ENCODE assay signal across 29 cellular contexts in the genomic region with DNA sequence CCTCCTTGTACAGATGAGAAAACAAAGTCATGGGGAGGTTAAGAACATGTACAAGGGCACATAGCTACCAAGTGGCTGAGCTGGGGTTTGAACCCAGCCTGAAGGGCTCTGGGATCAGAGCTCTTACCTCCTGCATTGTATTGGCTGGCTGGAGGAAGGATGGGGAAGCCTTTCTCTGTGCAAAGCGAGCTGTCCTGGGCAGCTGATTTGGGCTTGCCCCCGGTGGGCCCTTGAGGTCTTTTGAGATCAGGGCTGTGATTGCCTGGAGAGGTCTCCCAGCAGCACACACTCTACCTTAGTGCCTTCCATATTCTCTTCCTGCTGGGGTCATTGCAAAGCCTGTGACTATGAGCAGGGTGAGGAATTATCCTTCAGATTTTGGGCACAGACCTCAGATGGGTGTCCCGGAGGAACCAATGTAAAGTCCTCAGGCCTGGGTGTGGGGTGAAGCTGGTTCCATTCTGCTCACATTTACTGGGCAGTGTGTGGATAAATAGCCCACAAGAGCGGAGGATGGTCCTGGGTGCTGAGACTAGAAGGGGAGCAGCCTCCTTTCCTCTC. TPM values are rescaled to one million over a fixed set of nuclear protein-coding genes. Genes with fewer than 3 reads are reported as not detected.
DNase-seq lines count a peak whose midpoint lies in the region; ATAC-seq lines count a peak whose summit lies in the region.
"Had no signal": no experiment of that assay in that cellular context is flagged by ENCODE, and none has a peak within 500 bp of the region (broad histone marks: within the 10 kb centered on the region; RNA-seq: fewer than 3 reads in every experiment).

No MANE protein-coding gene starts in this region.

- no peaks in the 10 kb centered on the region for H3K36me3 ChIP-seq in BLaER1
- 0 out of 2 replicates have a peak, but pooled peaks cover 3% of the 10 kb centered on the region for H3K36me3 ChIP-seq in SK-N-MC (ENCODE audit: insufficient read depth, low read length)
- H3K36me3 ChIP-seq: brain microvascular endothelial cell, heart left ventricle, WERI-Rb-1 had no signal

- H3K4me1 ChIP-seq in BLaER1, result peaks cover 92% of the 10 kb centered on the region
- H3K4me1 ChIP-seq: Caco-2 had no signal

- H3K27me3 ChIP-seq in BLaER1, result no peaks in the 10 kb centered on the region
- H3K27me3 ChIP-seq: brain microvascular endothelial cell, heart left ventricle, testis had no signal

- H3K4me1 Mint-ChIP-seq in memory B cell, result peaks cover 12% of the 10 kb centered on the region

- H4K20me1 ChIP-seq in BLaER1, result no peaks in the 10 kb centered on the region

- H3K9ac ChIP-seq in BLaER1, result peak overlapping the region; percentile 21; the same call in 1 of the 2 replicates
- H3K9ac ChIP-seq in SK-N-MC (ENCODE audit: insufficient read length), result no peak overlapping the region
- H3K9ac ChIP-seq: GM23248 had no signal

- peaks cover 1% of the 10 kb centered on the region for H3K27me3 Mint-ChIP-seq in memory B cell
- H3K27me3 Mint-ChIP-seq: B cell had no signal

- H3K9me3 ChIP-seq in BLaER1, result no peaks in the 10 kb centered on the region
- peaks cover 12% of the 10 kb centered on the region; the same call in 1 of the 2 replicates for H3K9me3 ChIP-seq in SK-N-MC (ENCODE audit: low read depth, low read length)
- H3K9me3 ChIP-seq: Caco-2, testis had no signal

- peak overlapping the region; percentile 35 for H3K27ac Mint-ChIP-seq in memory B cell

- H3K27ac ChIP-seq in BLaER1, result peak overlapping the region; percentile 87
- peak overlapping the region; percentile 100 for H3K27ac ChIP-seq in SK-N-MC
- H3K27ac ChIP-seq: brain microvascular endothelial cell, GM23248, testis, WERI-Rb-1 had no signal

- H3K4me3 Mint-ChIP-seq in memory B cell, result no peak overlapping the region

- DNase-seq in SK-N-MC (ENCODE audit: low read depth, low spot score) (no peak), memory B cell (ENCODE audit: low spot score in 2 of 2) (no peak), NCI-H1930 (lab: John Stamatoyannopoulos, UW) (no peak), C1 segment of cervical spinal cord (lab: John Stamatoyannopoulos, UW) (no peak), ureter (ENCODE audit: low spot score) (no peak), NOMO-1 treated with DMSO at 0.1 percent for 48 hours (lab: John Stamatoyannopoulos, UW; ENCODE audit: unreplicated experiment) (no peak)
- DNase-seq: activated gamma-delta T cell; brain microvascular endothelial cell; Caco-2; effector memory CD4-positive, alpha-beta T cell; foreskin fibroblast; heart left ventricle; KG1; mesendoderm; NCI-H1694; NCI-H2171 treated with DMSO at 0.1 percent for 48 hours; NCI-H526 treated with DMSO at 0.1 percent for 48 hours; stimulated activated CD4-positive, alpha-beta T cell treated with anti-CD3 and anti-CD28 coated beads, Interleukin-4, amount 100 ng/mL, for 1 hour; stimulated activated naive CD4-positive, alpha-beta T cell; testis; WERI-Rb-1 had no signal

- peak overlapping the region; percentile 82 for H3K4me2 ChIP-seq in BLaER1

- ATAC-seq in GM19395 (IDR thresholded peaks at IDR 0.05; ENCODE audit: unreplicated experiment) (peak; percentile 5), memory B cell (ENCODE audit: low read depth) (no peak)
- ATAC-seq: SK-N-SH treated with all-trans-retinoic acid at 6 μM for 48 hours had no signal

- peaks cover 1% of the 10 kb centered on the region for H3K36me3 Mint-ChIP-seq in memory B cell

- H3K4me3 ChIP-seq in BLaER1, result no peak overlapping the region
- H3K4me3 ChIP-seq in SK-N-MC, result no peak overlapping the region
- H3K4me3 ChIP-seq: GM23248, heart left ventricle, testis had no signal

- no peaks in the 10 kb centered on the region for H3K9me3 Mint-ChIP-seq in memory B cell

RNA-seq across cellular contexts. Expression of gene EPS8L3, which starts 53.3 kb away (rescaled TPM):
- total RNA-seq in ureter, result 0.55 TPM
- total RNA-seq: A673, B cell, GM23248, myocyte, osteoblast had no signal
